1 cellular context compared by ENCODE assay signal in the genomic region with DNA sequence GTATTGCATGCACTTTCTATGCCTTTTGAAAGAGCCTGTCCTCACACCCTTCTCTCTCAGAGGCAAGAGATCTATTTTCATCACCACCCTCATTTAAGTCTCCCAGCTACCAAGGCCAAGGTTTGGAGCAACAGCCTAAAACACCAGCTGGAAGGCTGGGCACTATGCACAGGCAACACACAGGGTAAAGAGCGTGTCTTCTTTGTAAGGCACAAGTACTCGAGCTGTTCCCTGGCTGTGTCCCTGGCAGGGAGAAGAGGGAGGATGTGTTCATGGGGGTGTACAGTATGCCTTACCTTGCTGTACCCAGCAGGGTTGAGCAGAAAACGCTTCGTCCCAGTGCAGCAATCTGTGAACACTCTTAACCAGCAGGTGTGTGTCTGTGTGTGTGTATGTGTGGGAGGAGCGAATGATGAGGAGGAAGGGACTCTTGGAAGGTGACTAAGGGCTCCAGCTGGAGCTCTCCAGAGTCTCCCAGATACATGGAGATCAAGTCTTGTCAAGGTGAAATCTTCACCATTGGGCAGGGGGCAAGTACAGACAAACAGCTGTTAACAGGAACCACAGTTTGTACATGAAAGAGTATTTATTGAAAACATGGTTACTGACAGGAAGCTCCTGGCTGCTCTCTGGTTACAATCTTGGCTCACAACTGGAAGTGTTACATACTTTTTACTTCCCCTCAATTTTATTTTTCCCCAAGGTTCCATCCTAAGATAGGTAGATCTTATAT.
TF ChIP-seq lines count a peak whose summit lies in the region.

No MANE protein-coding gene starts in this region.

TF ChIP-seq in neural cell, 6 proteins besides CTCF, POLR2A, EP300 and RAD21 (continued from another document):
- no peak for TF ChIP-seq EZH2 (IDR thresholded peaks at IDR 0.05; ENCODE audit: borderline replicate concordance, insufficient read depth, low read length, poor library complexity, severe bottlenecking)
